ENCODE assay signal across 14 cellular contexts in the genomic region with DNA sequence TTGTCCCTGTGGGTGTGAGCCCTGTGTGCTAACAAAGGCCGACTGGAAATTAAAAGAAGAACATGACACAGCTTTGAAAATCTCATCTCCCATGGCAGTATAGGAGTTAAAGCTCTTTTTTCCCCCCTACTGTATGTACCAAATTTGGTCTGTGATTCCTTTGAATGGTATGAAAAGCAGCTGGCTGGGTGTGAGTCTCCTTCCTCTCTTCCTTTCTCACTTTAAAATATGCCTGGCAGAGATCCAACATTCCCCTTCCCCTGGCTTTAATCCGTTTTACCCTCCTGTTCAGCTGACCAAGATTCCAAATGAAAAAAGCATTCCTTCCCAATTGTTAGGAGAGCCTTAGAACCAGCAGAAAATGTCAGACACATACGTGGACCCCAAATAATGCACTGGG.
DNase-seq lines count a peak whose midpoint lies in the region; ATAC-seq and TF ChIP-seq lines count a peak whose summit lies in the region.
"Had no signal": no experiment of that assay in that cellular context is flagged by ENCODE, and none has a peak within 500 bp of the region (broad histone marks: within the 10 kb centered on the region; RNA-seq: fewer than 3 reads in every experiment).

No MANE protein-coding gene starts in this region.

- TF ChIP-seq POLR2A in HCT116 (IDR thresholded peaks at IDR 0.05; ENCODE audit: borderline replicate concordance, extremely low read depth, insufficient read depth, insufficient read length) = no peak

- no peaks in the 10 kb centered on the region for H3K27me3 ChIP-seq in HCT116 (ENCODE audit: insufficient read depth, low read length)

- H3K9ac ChIP-seq in HCT116 (ENCODE audit: low read length) = no peak overlapping the region

- H2AFZ ChIP-seq in HCT116 (ENCODE audit: low read depth, low read length, poor library complexity, severe bottlenecking) = no peak overlapping the region

- H3K27ac ChIP-seq in HCT116 (ENCODE audit: low read depth, low read length) = no peak overlapping the region
- H3K27ac ChIP-seq: psoas muscle had no signal

- ATAC-seq in HCT116 (no peak), HG03457 (IDR thresholded peaks at IDR 0.05; ENCODE audit: unreplicated experiment) (no peak), HG03159 (IDR thresholded peaks at IDR 0.05; ENCODE audit: unreplicated experiment) (no peak)
- ATAC-seq: K562; Panc1; psoas muscle; stimulated activated naive CD8-positive, alpha-beta T cell treated with anti-CD3 and anti-CD28 coated beads, Interleukin-15, amount 100 ng/mL, for 72 hours had no signal

- POLR2A ChIA-PET in HCT116 (lab: Charles Lee) = no interaction called here

- no TSS peak for BruUV-seq in HCT116 (replicated peaks; lab: Mats Ljungman, UMichigan)

- H3K79me2 ChIP-seq in HCT116 (ENCODE audit: insufficient read depth, low read length) = no peaks in the 10 kb centered on the region

- DNase-seq in HCT116 (ENCODE audit: low read depth, low spot score) = no peak
- peak; percentile 79 to 91 for DNase-seq in SW 1271 (lab: John Stamatoyannopoulos, UW)
- peak; percentile 86 for DNase-seq in glomerular visceral epithelial cell (ENCODE audit: extremely low spot score)
- peak; percentile 17 for DNase-seq in retina
- no peak for DNase-seq in stimulated activated CD4-positive, alpha-beta T cell treated with anti-CD3 and anti-CD28 coated beads, Interleukin-2, amount 100 ng/mL, for 24 hours
- no peak for DNase-seq in amygdala (lab: John Stamatoyannopoulos, UW)
- DNase-seq: erythroblast; H7; psoas muscle; stimulated activated naive CD8-positive, alpha-beta T cell treated with anti-CD3 and anti-CD28 coated beads, Interleukin-15, amount 100 ng/mL, for 72 hours had no signal

- H3K4me2 ChIP-seq in HCT116 (ENCODE audit: low read length) = no peak overlapping the region

- no peaks in the 10 kb centered on the region for H4K20me1 ChIP-seq in HCT116 (ENCODE audit: insufficient read depth)

- intact Hi-C loops in HCT116 (cut with micrococcal nuclease) = no loop called here

- no peak for TF ChIP-seq RAD21 in HCT116 (IDR thresholded peaks at IDR 0.05; ENCODE audit: low read depth)

- peaks cover 2 to 11% of the 10 kb centered on the region in 2 experiments; a peak in 3 of 4 replicates for H3K9me3 ChIP-seq in HCT116 (ENCODE audit: control insufficient read depth in 1 of 2, insufficient read depth in 1 of 2, low read depth in 1 of 2, low read length in 2 of 2)
- H3K9me3 ChIP-seq: psoas muscle had no signal

- RAD21 ChIA-PET in HCT116 (lab: Charles Lee; ENCODE audit: low non-redundant PET in 1 of 2, low total read pairs in 2 of 2, uncharacterized antibody in 2 of 2, unreplicated experiment in 2 of 2) = no interaction called here

- no peak for TF ChIP-seq CTCF in HCT116 (IDR thresholded peaks at IDR 0.05 in 2 of 3, conservative IDR thresholded peaks at IDR 0.05 in 1 of 3; ENCODE audit: borderline replicate concordance in 1 of 3, insufficient read depth in 1 of 3, low read depth in 2 of 3, low read length in 2 of 3)

- no peaks in the 10 kb centered on the region for H3K9me2 ChIP-seq in HCT116 (ENCODE audit: insufficient read depth)

- H3K4me3 ChIP-seq in HCT116 (replicated peaks in 1 of 2; ENCODE audit: low read depth in 1 of 2, low read length in 2 of 2) = no peak overlapping the region
- H3K4me3 ChIP-seq: K562, psoas muscle had no signal

- no peaks in the 10 kb centered on the region for H3K4me1 ChIP-seq in HCT116 (ENCODE audit: control insufficient read depth in 1 of 2, insufficient read depth in 2 of 2, low read length in 2 of 2)

- CTCF ChIA-PET in HCT116 (lab: Charles Lee) = no interaction called here

- H3K36me3 ChIP-seq in HCT116 (ENCODE audit: control insufficient read depth in 1 of 2, insufficient read depth in 2 of 2, low read length in 2 of 2) = no peaks in the 10 kb centered on the region

TF ChIP-seq in HCT116, 20 proteins besides CTCF, POLR2A, EP300 and RAD21:
- TF ChIP-seq TCF7L2 (IDR thresholded peaks at IDR 0.05; ENCODE audit: borderline replicate concordance, extremely low read depth, insufficient read depth, insufficient read length) (peak; percentile 32), ZFX (IDR thresholded peaks at IDR 0.05) (no peak)

Comparison
In these comparisons a context has a peak if more than half of its experiments do, and no peak if none do; other contexts are left out.
1. DNase-seq: peak in SW 1271 (2 of 2), glomerular visceral epithelial cell (single experiment) and retina (single experiment); none in HCT116 (single experiment), stimulated activated CD4-positive, alpha-beta T cell treated with anti-CD3 and anti-CD28 coated beads, Interleukin-2, amount 100 ng/mL, for 24 hours (0 of 2) and amygdala (0 of 56).